ENCODE assay signal across 1 cellular context in the genomic region with DNA sequence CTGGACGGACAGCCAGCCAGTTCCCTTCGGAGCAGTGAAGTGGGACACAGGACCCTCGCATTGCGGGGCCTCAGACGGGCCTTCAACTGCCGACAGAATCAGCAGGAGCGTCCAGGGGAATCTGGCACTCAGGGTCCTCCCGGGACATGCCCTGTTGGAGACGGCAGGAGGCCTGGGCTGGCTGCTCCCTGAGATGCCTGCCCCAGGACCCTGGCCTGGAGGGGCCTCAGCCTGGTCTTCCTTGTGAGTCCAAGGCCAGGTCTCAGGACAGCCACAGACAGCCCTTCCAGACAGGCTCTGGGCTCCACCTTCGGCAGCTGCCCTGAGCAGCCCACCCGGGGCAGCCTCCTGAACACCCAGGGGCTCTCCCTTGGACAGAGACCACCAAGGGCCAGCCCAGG.
TF ChIP-seq lines count a peak whose summit lies in the region.

No MANE protein-coding gene starts in this region.

TF ChIP-seq in K562, 482 proteins besides CTCF, POLR2A, EP300 and RAD21:
- TF ChIP-seq POLR2G (IDR thresholded peaks at IDR 0.05; ENCODE audit: low read depth, low read length) (peak; percentile 52; the same call in 1 of the 2 replicates), HSF4 (CRISPR knock-in tag; IDR thresholded peaks at IDR 0.05; ENCODE audit: borderline replicate concordance) (no peak)
TF ChIP-seq in K562: peak in this region for 1.
